Comparison of ENCODE assay signal across 25 cellular contexts in the genomic region with DNA sequence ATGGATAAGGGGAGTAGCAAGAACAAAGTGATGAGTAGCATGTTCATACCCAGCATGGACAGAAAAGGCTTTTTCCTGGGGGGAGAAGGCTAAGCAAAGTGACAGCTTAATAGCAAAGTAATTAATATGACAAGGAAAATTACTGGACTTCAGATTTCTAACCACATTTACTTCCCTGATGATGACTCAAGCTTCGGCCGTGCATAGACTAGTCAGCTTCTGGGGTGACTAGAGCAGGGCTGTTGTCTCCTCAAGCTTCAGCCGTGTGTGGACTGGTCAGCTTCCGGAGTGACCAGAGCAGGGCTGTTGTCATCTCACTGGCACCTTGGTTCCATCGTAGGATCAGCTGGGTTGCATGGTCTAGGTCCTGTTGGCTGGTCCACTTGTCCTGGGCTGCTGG. TPM values are rescaled to one million over a fixed set of nuclear protein-coding genes. Genes with fewer than 3 reads are reported as not detected.
DNase-seq lines count a peak whose midpoint lies in the region; FAIRE-seq and TF ChIP-seq lines count a peak whose summit lies in the region.
"Had no signal": no experiment of that assay in that cellular context is flagged by ENCODE, and none has a peak within 500 bp of the region (broad histone marks: within the 10 kb centered on the region; RNA-seq: fewer than 3 reads in every experiment).

No MANE protein-coding gene starts in this region.

- intact Hi-C loops in mammary epithelial cell (cut with micrococcal nuclease) = no loop called here
- intact Hi-C loops in breast epithelium (cut with DNase I; ENCODE audit: low total_unique reads) = no loop called here

- no peaks in the 10 kb centered on the region for H4K20me1 ChIP-seq in mammary epithelial cell (ENCODE audit: insufficient read depth, low read length)
- H4K20me1 ChIP-seq in astrocyte (ENCODE audit: insufficient read depth, low read length) = peaks cover 4% of the 10 kb centered on the region

- 73% methylated on average over 5 of the region's 5 CpGs for WGBS in mammary epithelial cell (ENCODE audit: low coverage, missing lambda C conversion rate)

- CTCF ChIA-PET in mammary epithelial cell (lab: Charles Lee; ENCODE audit: low non-redundant PET) = no interaction called here

- H3K9me3 ChIP-seq in mammary epithelial cell (replicated peaks; ENCODE audit: insufficient read depth, low read length) (peaks cover 53% of the 10 kb centered on the region), breast epithelium (peaks cover 39 to 61% of the 10 kb centered on the region in 2 donors), astrocyte (ENCODE audit: insufficient read depth, low read depth, low read length) (peaks cover 21% of the 10 kb centered on the region)
- H3K9me3 ChIP-seq: BE2C had no signal

- H3K4me3 Mint-ChIP-seq in astrocyte (ENCODE audit: unreplicated experiment) = no peak overlapping the region
- H3K4me3 Mint-ChIP-seq: CD14-positive monocyte; CD8-positive, alpha-beta memory T cell had no signal

- H3K4me2 ChIP-seq in mammary epithelial cell (ENCODE audit: insufficient read depth, low read depth, low read length) (no peak overlapping the region), astrocyte (ENCODE audit: low read length) (no peak overlapping the region)
- H3K4me2 ChIP-seq: PC-9 had no signal

- no peak overlapping the region for H3K4me3 ChIP-seq in mammary epithelial cell (replicated peaks in 1 of 3; ENCODE audit: insufficient read depth in 1 of 3, low read depth in 2 of 3, low read length in 3 of 3)
- no peak overlapping the region for H3K4me3 ChIP-seq in breast epithelium
- H3K4me3 ChIP-seq in astrocyte (ENCODE audit: insufficient read depth, low read depth, low read length) = no peak overlapping the region
- H3K4me3 ChIP-seq in fibroblast of mammary gland (ENCODE audit: control insufficient read depth, low read depth, low read length) = no peak overlapping the region
- H3K4me3 ChIP-seq: PC-9 had no signal

- H3K27ac ChIP-seq in mammary epithelial cell (ENCODE audit: insufficient read depth, low read depth, low read length) (no peak overlapping the region), breast epithelium (no peak overlapping the region), astrocyte (ENCODE audit: low read depth, low read length) (no peak overlapping the region)
- H3K27ac ChIP-seq: 22Rv1, PC-9, RWPE1 had no signal

- H3K4me1 Mint-ChIP-seq in astrocyte (ENCODE audit: low read depth, unreplicated experiment) = peaks cover 5% of the 10 kb centered on the region

- H3K9ac ChIP-seq in mammary epithelial cell (ENCODE audit: insufficient read depth, low read length) = no peak overlapping the region
- H3K9ac ChIP-seq in astrocyte (ENCODE audit: low read length) = no peak overlapping the region

- H3K79me2 ChIP-seq in mammary epithelial cell (ENCODE audit: insufficient read depth, low read length) (no peaks in the 10 kb centered on the region), astrocyte (ENCODE audit: insufficient read depth, low read length) (no peaks in the 10 kb centered on the region)

- dilution Hi-C loops in mammary epithelial cell (cut with HindIII; ENCODE audit: low sequenced_read_pairs) = no loop called here

- peaks cover 54% of the 10 kb centered on the region for H3K9me3 Mint-ChIP-seq in astrocyte (ENCODE audit: unreplicated experiment)

- no peak for FAIRE-seq in astrocyte (lab: Jason Lieb, UNC)
- FAIRE-seq: GM18507 had no signal

- no TSS peak for BruUV-seq in mammary epithelial cell (replicated peaks; lab: Mats Ljungman, UMichigan)

- no peaks in the 10 kb centered on the region for H3K36me3 ChIP-seq in mammary epithelial cell (ENCODE audit: insufficient read depth, low read length)
- H3K36me3 ChIP-seq in breast epithelium = no peaks in the 10 kb centered on the region
- H3K36me3 ChIP-seq in astrocyte (ENCODE audit: insufficient read depth, low read length) = peaks cover 7% of the 10 kb centered on the region
- H3K36me3 ChIP-seq: BE2C had no signal

- H3K4me1 ChIP-seq in mammary epithelial cell (ENCODE audit: insufficient read depth, low read length) (no peaks in the 10 kb centered on the region), breast epithelium (no peaks in the 10 kb centered on the region), astrocyte (ENCODE audit: insufficient read depth, low read length) (no peaks in the 10 kb centered on the region)
- H3K4me1 ChIP-seq: BE2C had no signal

- no peaks in the 10 kb centered on the region for H3K27me3 Mint-ChIP-seq in astrocyte (ENCODE audit: low read depth, unreplicated experiment)
- H3K27me3 Mint-ChIP-seq: CD8-positive, alpha-beta memory T cell had no signal

- in situ Hi-C loops in mammary epithelial cell (cut with MboI; ENCODE audit: low sequenced_read_pairs in 2 of 2) = no loop called here

- H3K36me3 Mint-ChIP-seq in astrocyte (ENCODE audit: low read depth, unreplicated experiment) = peaks cover 59% of the 10 kb centered on the region

- H2AFZ ChIP-seq in mammary epithelial cell (ENCODE audit: low read depth, low read length) = no peak overlapping the region
- H2AFZ ChIP-seq in astrocyte (ENCODE audit: low read depth, low read length) = no peak overlapping the region
- H2AFZ ChIP-seq: PC-9 had no signal

- no peak overlapping the region for H3K27ac Mint-ChIP-seq in astrocyte (ENCODE audit: unreplicated experiment)
- H3K27ac Mint-ChIP-seq: CD14-positive monocyte; CD8-positive, alpha-beta memory T cell had no signal

- no peak for TF ChIP-seq POLR2A in breast epithelium (IDR thresholded peaks at IDR 0.05)

- H3K27me3 ChIP-seq in mammary epithelial cell (ENCODE audit: insufficient read depth, low read length) = no peaks in the 10 kb centered on the region
- H3K27me3 ChIP-seq in breast epithelium = no peaks in the 10 kb centered on the region
- no peaks in the 10 kb centered on the region for H3K27me3 ChIP-seq in astrocyte (ENCODE audit: insufficient read depth, low read length)
- H3K27me3 ChIP-seq: BE2C had no signal

- TF ChIP-seq CTCF in mammary epithelial cell (conservative IDR thresholded peaks at IDR 0.05 in 1 of 2, IDR thresholded peaks at IDR 0.05 in 1 of 2; ENCODE audit: extremely low read depth in 1 of 2, insufficient read depth in 1 of 2, low read depth in 1 of 2, low read length in 2 of 2) (no peak), breast epithelium (IDR thresholded peaks at IDR 0.05) (no peak), astrocyte (IDR thresholded peaks at IDR 0.05; ENCODE audit: insufficient read depth, low read depth, low read length) (no peak), fibroblast of mammary gland (conservative IDR thresholded peaks at IDR 0.05; ENCODE audit: control insufficient read depth, insufficient read depth, low read depth, low read length) (no peak)

- DNase-seq in mammary epithelial cell (peak; percentile 28), breast epithelium (ENCODE audit: low spot score in 2 of 2) (no peak), astrocyte (ENCODE audit: low read depth) (peak; percentile 57), fibroblast of mammary gland (ENCODE audit: low read depth) (peak; percentile 20), AG20443 (ENCODE audit: low spot score) (no peak)
- DNase-seq in activated CD4-positive, alpha-beta T cell treated with anti-CD3 and anti-CD28 coated beads for 4 hours = no peak
- no peak for DNase-seq in stimulated activated CD4-positive, alpha-beta T cell treated with anti-CD3 and anti-CD28 coated beads, Interleukin-1b, Interleukin-23, amount 100 ng/mL, for 48 hours
- DNase-seq: BE2C; CD8-positive, alpha-beta memory T cell; DMS 273 treated with DMSO at 0.1 percent for 48 hours; DMS79; H7; KBM-7; MM.1S; NCI-H2029; NCI-H446; NCI-H526; NCI-H82; NK-92 treated with Interleukin-12 subunit alpha and Interleukin-12 subunit beta, amount 100 ng/mL, for 24 hours; PC-9; SHP77 had no signal

RNA-seq across cellular contexts. Expression of a gene that starts 2.1 kb away (rescaled TPM):
- total RNA-seq in mammary epithelial cell = 1 to 10 TPM; 2.6 to 6.2 TPM
- polyA plus RNA-seq in mammary epithelial cell = 0.50 TPM
- 1.5 TPM for polyA minus RNA-seq in mammary epithelial cell
- 10 to 100 TPM; 37.4 to 49.1 (median 43.6) TPM for total RNA-seq in breast epithelium
- total RNA-seq in astrocyte = 6.7 and 10.2 TPM in 2 replicates

RNA-seq across cellular contexts. Expression of a gene that starts 13.5 kb away (rescaled TPM):
- total RNA-seq in mammary epithelial cell = 10 to 100 TPM in 1 of 2 donors, 1 to 10 TPM in 1; 5.5 to 12.0 TPM
- polyA plus RNA-seq in mammary epithelial cell = 1.4 TPM
- polyA minus RNA-seq in mammary epithelial cell = 4.2 TPM
- total RNA-seq in breast epithelium = 10 to 100 TPM; 52.4 to 92.8 (median 66.9) TPM
- 17.8 and 20.2 TPM in 2 replicates for total RNA-seq in astrocyte

Comparison
In these comparisons a context has a peak if more than half of its experiments do, and no peak if none do; other contexts are left out.
1. DNase-seq: peak in mammary epithelial cell (single experiment), astrocyte (single experiment) and fibroblast of mammary gland (single experiment); none in breast epithelium (0 of 2), activated CD4-positive, alpha-beta T cell treated with anti-CD3 and anti-CD28 coated beads for 4 hours (0 of 2), stimulated activated CD4-positive, alpha-beta T cell treated with anti-CD3 and anti-CD28 coated beads, Interleukin-1b, Interleukin-23, amount 100 ng/mL, for 48 hours (single experiment) and AG20443 (single experiment).